Comparison of ENCODE assay signal across 12 cellular contexts in the genomic region with DNA sequence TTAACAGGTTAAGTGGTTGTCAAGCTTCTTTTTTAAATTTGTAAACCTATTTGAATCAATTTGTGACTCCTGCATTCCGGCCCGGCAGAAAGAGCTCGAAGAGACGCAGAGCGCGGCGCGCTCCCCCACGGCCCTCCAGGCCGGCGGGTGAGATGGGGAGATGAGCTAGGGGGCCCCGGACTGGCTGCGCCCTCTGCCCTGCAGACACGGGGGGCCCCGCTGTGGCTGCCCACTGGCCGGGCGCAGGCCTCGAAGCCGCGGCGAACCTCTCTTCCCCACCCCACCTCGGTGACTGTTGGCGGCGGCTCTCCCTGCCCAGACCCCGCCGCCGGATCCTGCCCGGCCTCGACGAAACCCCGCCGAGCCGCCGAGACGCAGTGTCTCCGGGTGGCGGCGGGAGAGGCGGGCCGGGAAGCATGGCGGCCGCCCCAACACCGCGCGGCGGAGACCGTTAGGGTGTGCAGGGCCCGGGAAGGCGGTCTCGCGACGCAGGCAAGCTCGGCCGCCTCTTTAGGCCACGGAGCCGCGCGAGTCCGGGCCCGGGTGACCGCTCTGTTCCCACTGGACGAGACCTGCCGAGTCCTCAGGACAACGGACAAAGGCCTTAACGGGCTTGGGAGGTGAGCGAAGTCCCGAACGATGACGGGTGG. TPM values are rescaled to one million over a fixed set of nuclear protein-coding genes. Genes with fewer than 3 reads are reported as not detected.
DNase-seq lines count a peak whose midpoint lies in the region; ATAC-seq and TF ChIP-seq lines count a peak whose summit lies in the region.
"Had no signal": no experiment of that assay in that cellular context is flagged by ENCODE, and none has a peak within 500 bp of the region (broad histone marks: within the 10 kb centered on the region; RNA-seq: fewer than 3 reads in every experiment).

No MANE protein-coding gene starts in this region.

- peaks cover 0 to 7% (median 0%) of the 10 kb centered on the region in 3 donors for H3K4me1 ChIP-seq in gastroesophageal sphincter
- H3K4me1 ChIP-seq in rectal smooth muscle tissue (ENCODE audit: control insufficient read depth, insufficient read depth, low read length), result no peaks in the 10 kb centered on the region

- no peak overlapping the region for H3K9ac ChIP-seq in rectal smooth muscle tissue (ENCODE audit: low read length)
- H3K9ac ChIP-seq: KMS-11 had no signal

- intact Hi-C loops in lower leg skin (cut with DNase I; ENCODE audit: low total_unique reads), result no loop called here

- no peaks in the 10 kb centered on the region for H3K9me3 Mint-ChIP-seq in activated T-cell treated with anti-CD3 and anti-CD28 coated beads, Interleukin-2, amount 50 U/mL, for 4 hours
- H3K9me3 Mint-ChIP-seq: central memory CD8-positive, alpha-beta T cell had no signal

- no peak for TF ChIP-seq POLR2A in gastroesophageal sphincter (IDR thresholded peaks at IDR 0.05)
- no peak for TF ChIP-seq POLR2A in lower leg skin (IDR thresholded peaks at IDR 0.05)

- peak overlapping the region; percentile 31 for H3K4me3 Mint-ChIP-seq in activated T-cell treated with anti-CD3 and anti-CD28 coated beads, Interleukin-2, amount 50 U/mL, for 4 hours
- H3K4me3 Mint-ChIP-seq: central memory CD8-positive, alpha-beta T cell had no signal

- H3K9me3 ChIP-seq in gastroesophageal sphincter, result no peaks in the 10 kb centered on the region

- H3K4me3 ChIP-seq in gastroesophageal sphincter (peak overlapping the region; percentile 25 to 43), rectal smooth muscle tissue (ENCODE audit: low read length) (peak overlapping the region; percentile 7), lower leg skin (ENCODE audit: low read depth, poor library complexity, severe bottlenecking) (no peak overlapping the region)

- H3K36me3 ChIP-seq in gastroesophageal sphincter, result peaks cover 0 to 21% of the 10 kb centered on the region in 2 donors
- H3K36me3 ChIP-seq in rectal smooth muscle tissue (ENCODE audit: control insufficient read depth, insufficient read depth, low read length), result no peaks in the 10 kb centered on the region

- ATAC-seq in GM19455 (IDR thresholded peaks at IDR 0.05; ENCODE audit: unreplicated experiment) (peak; percentile 56), gastroesophageal sphincter (peak; percentile 67), HG02763 (IDR thresholded peaks at IDR 0.05; ENCODE audit: unreplicated experiment) (no peak)
- peak; percentile 55 to 70 for ATAC-seq in activated T-cell treated with anti-CD3 and anti-CD28 coated beads, Interleukin-2, amount 50 U/mL, for 4 hours

- no peak for TF ChIP-seq CTCF in gastroesophageal sphincter (IDR thresholded peaks at IDR 0.05)
- TF ChIP-seq CTCF in lower leg skin (IDR thresholded peaks at IDR 0.05), result no peak
- no peak for TF ChIP-seq CTCF in GM13977 (IDR thresholded peaks at IDR 0.05; ENCODE audit: extremely low read depth, insufficient read depth, missing control alignments)

- 13% methylated on average over 13 of the region's 69 CpGs; no CpG with 5 or more reads in 1 of the 2 donors for WGBS in gastroesophageal sphincter (ENCODE audit: low coverage in 1 of 2), 2 donors
- 37 to 45% methylated on average over 54 to 59 of the region's 69 CpGs for WGBS in lower leg skin, 2 donors

- H3K27me3 ChIP-seq in gastroesophageal sphincter (peaks cover 14% of the 10 kb centered on the region), rectal smooth muscle tissue (ENCODE audit: control insufficient read depth, insufficient read depth, low read length) (no peaks in the 10 kb centered on the region)

- H3K27ac ChIP-seq in gastroesophageal sphincter, result peak overlapping the region in 2 of 4 donors; percentile 30 to 47
- H3K27ac ChIP-seq in rectal smooth muscle tissue (ENCODE audit: low read depth, low read length), result no peak overlapping the region
- H3K27ac ChIP-seq: KMS-11 had no signal

- H3K36me3 Mint-ChIP-seq in activated T-cell treated with anti-CD3 and anti-CD28 coated beads, Interleukin-2, amount 50 U/mL, for 4 hours (ENCODE audit: insufficient read depth), result peaks cover 21% of the 10 kb centered on the region

- no peak for DNase-seq in activated T-cell treated with anti-CD3 and anti-CD28 coated beads, Interleukin-2, amount 50 U/mL, for 4 hours
- no peak for DNase-seq in lower leg skin (ENCODE audit: low spot score in 2 of 2)
- DNase-seq in NCI-H82 (lab: John Stamatoyannopoulos, UW), result no peak
- no peak for DNase-seq in GM13977 (ENCODE audit: low spot score)
- DNase-seq: DMS79, T-helper 1 cell had no signal

- in situ Hi-C loops in GM13977 (cut with MboI; ENCODE audit: low pct_unique_long_range_greater_than_20kb, low sequenced_read_pairs, unreplicated experiment), result no loop called here

- no peak for TF ChIP-seq EP300 in gastroesophageal sphincter (IDR thresholded peaks at IDR 0.05)

- H3K27me3 Mint-ChIP-seq in activated T-cell treated with anti-CD3 and anti-CD28 coated beads, Interleukin-2, amount 50 U/mL, for 4 hours (ENCODE audit: low read depth), result peaks cover 16% of the 10 kb centered on the region

- H3K4me1 Mint-ChIP-seq in activated T-cell treated with anti-CD3 and anti-CD28 coated beads, Interleukin-2, amount 50 U/mL, for 4 hours (ENCODE audit: low read depth), result peaks cover 4% of the 10 kb centered on the region
- H3K4me1 Mint-ChIP-seq: central memory CD8-positive, alpha-beta T cell had no signal

RNA-seq across cellular contexts. Expression of gene NUP42, which starts 24.1 kb away (rescaled TPM):
- 10 to 100 TPM; 29.7 to 44.8 (median 31.9) TPM for total RNA-seq in activated T-cell treated with anti-CD3 and anti-CD28 coated beads, Interleukin-2, amount 50 U/mL, for 4 hours
- 10 to 100 TPM; 27.7 to 32.7 (median 31.6) TPM for total RNA-seq in gastroesophageal sphincter
- 10 to 100 TPM; 24.6 to 34.4 (median 28.1) TPM for total RNA-seq in lower leg skin

RNA-seq across cellular contexts. Expression of gene GPNMB, which starts 40.6 kb away (rescaled TPM):
- total RNA-seq in activated T-cell treated with anti-CD3 and anti-CD28 coated beads, Interleukin-2, amount 50 U/mL, for 4 hours, result under 1 TPM; 0.26 to 0.94 (median 0.71) TPM
- 100 to 1,000 TPM in 1 of 4 donors, 10 to 100 TPM in 3; 48.1 to 136 (median 70.4) TPM for total RNA-seq in gastroesophageal sphincter
- total RNA-seq in lower leg skin, result 100 to 1,000 TPM; 357 to 554 (median 469) TPM

Comparison
In these comparisons a context has a peak if more than half of its experiments do, and no peak if none do; other contexts are left out.
1. RNA of gene GPNMB, which starts 40.6 kb away (total RNA-seq): 357 to 554 TPM in lower leg skin and 48.1 to 136 TPM in gastroesophageal sphincter; 0.26 to 0.94 TPM in activated T-cell treated with anti-CD3 and anti-CD28 coated beads, Interleukin-2, amount 50 U/mL, for 4 hours; every median in the first group is over 10 times any median in the second.